11 cellular contexts compared by ENCODE assay signal in the genomic region with DNA sequence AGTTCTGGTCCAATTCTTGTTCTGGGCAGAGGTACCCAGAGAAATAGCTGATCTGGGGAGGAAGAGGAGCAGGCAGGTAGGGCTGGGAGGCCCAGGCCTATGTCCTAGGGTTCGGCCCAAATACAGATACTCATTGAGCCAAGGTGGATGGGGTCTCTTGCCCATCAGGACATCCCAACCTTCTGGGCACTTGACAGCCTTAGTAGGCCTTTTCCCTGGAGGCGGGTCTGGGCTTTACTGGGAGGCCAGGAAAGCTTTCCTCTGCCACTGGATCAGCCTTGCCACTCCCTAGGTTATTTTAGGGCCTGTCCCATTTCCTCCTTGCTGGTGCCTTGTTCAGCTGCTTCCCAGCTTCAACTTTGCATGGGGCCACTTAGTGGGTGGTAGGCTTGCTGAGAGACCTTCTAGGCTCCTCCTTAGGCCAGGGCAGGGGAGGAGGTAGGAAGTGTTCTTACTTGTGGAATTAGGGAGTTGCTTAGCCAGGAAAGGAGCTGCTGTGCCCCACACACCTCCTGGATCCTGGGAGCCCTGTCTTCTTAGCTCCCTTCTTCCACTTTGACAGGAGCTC. TPM values are rescaled to one million over a fixed set of nuclear protein-coding genes. Genes with fewer than 3 reads are reported as not detected.
DNase-seq lines count a peak whose midpoint lies in the region; ATAC-seq and TF ChIP-seq lines count a peak whose summit lies in the region.
"Had no signal": no experiment of that assay in that cellular context is flagged by ENCODE, and none has a peak within 500 bp of the region (broad histone marks: within the 10 kb centered on the region; RNA-seq: fewer than 3 reads in every experiment).

No MANE protein-coding gene starts in this region.

- H3K9me3 Mint-ChIP-seq in activated naive CD4-positive, alpha-beta T cell treated with anti-CD3 and anti-CD28 coated beads, Interleukin-2, amount 50 U/mL, for 24 hours, result no peaks in the 10 kb centered on the region
- H3K9me3 Mint-ChIP-seq in activated T-helper 17 cell treated with anti-CD3 and anti-CD28 coated beads, Interleukin-2, amount 50 U/mL, for 72 hours, result no peaks in the 10 kb centered on the region

- intact Hi-C loops in left lung (cut with DNase I), result loop anchor here in 1 of 2 donors (5.0 kb wide), 1 partner anchor 178 kb away; the partner anchor contains the start of gene DCAF1

- peak overlapping the region; percentile 86 for H3K27ac Mint-ChIP-seq in activated naive CD4-positive, alpha-beta T cell treated with anti-CD3 and anti-CD28 coated beads, Interleukin-2, amount 50 U/mL, for 24 hours
- H3K27ac Mint-ChIP-seq in activated T-helper 17 cell treated with anti-CD3 and anti-CD28 coated beads, Interleukin-2, amount 50 U/mL, for 72 hours, result peak overlapping the region; percentile 53

- H3K27me3 Mint-ChIP-seq in activated naive CD4-positive, alpha-beta T cell treated with anti-CD3 and anti-CD28 coated beads, Interleukin-2, amount 50 U/mL, for 24 hours, result no peaks in the 10 kb centered on the region
- H3K27me3 Mint-ChIP-seq in activated T-helper 17 cell treated with anti-CD3 and anti-CD28 coated beads, Interleukin-2, amount 50 U/mL, for 72 hours, result no peaks in the 10 kb centered on the region

- WGBS in tibial nerve, 2 donors, result 75 to 95% methylated on average over 1 to 2 of the region's 2 CpGs

- TF ChIP-seq CTCF in left lung (IDR thresholded peaks at IDR 0.05) (no peak), tibial nerve (IDR thresholded peaks at IDR 0.05) (no peak)

- peaks cover 7% of the 10 kb centered on the region for H3K36me3 Mint-ChIP-seq in activated naive CD4-positive, alpha-beta T cell treated with anti-CD3 and anti-CD28 coated beads, Interleukin-2, amount 50 U/mL, for 24 hours
- H3K36me3 Mint-ChIP-seq in activated T-helper 17 cell treated with anti-CD3 and anti-CD28 coated beads, Interleukin-2, amount 50 U/mL, for 72 hours (ENCODE audit: low read depth), result peaks cover 38% of the 10 kb centered on the region

- H3K4me1 ChIP-seq in left lung (peaks cover 16 to 48% of the 10 kb centered on the region in 2 donors), tibial nerve (peaks cover 0 to 64% (median 19%) of the 10 kb centered on the region in 4 donors)

- peaks cover 93% of the 10 kb centered on the region for H3K4me1 Mint-ChIP-seq in activated naive CD4-positive, alpha-beta T cell treated with anti-CD3 and anti-CD28 coated beads, Interleukin-2, amount 50 U/mL, for 24 hours
- peaks cover 55% of the 10 kb centered on the region for H3K4me1 Mint-ChIP-seq in activated T-helper 17 cell treated with anti-CD3 and anti-CD28 coated beads, Interleukin-2, amount 50 U/mL, for 72 hours

- peak overlapping the region; percentile 76 for H3K4me3 Mint-ChIP-seq in activated naive CD4-positive, alpha-beta T cell treated with anti-CD3 and anti-CD28 coated beads, Interleukin-2, amount 50 U/mL, for 24 hours
- H3K4me3 Mint-ChIP-seq in activated T-helper 17 cell treated with anti-CD3 and anti-CD28 coated beads, Interleukin-2, amount 50 U/mL, for 72 hours, result peak overlapping the region; percentile 59

- peak overlapping the region in 1 of 2 donors; percentile 67 for H3K27ac ChIP-seq in left lung
- peak overlapping the region in 3 of 4 donors; percentile 4 to 36 (median 17) for H3K27ac ChIP-seq in tibial nerve

- DNase-seq in activated naive CD4-positive, alpha-beta T cell (lab: John Stamatoyannopoulos, UW), result no peak
- DNase-seq in left lung, result no peak
- no peak for DNase-seq in tibial nerve (ENCODE audit: low spot score in 2 of 2)
- no peak for DNase-seq in nucleus accumbens (lab: John Stamatoyannopoulos, UW)
- no peak for DNase-seq in NCI-H774 (lab: John Stamatoyannopoulos, UW)
- DNase-seq: amniotic stem cell; NCI-H1417 treated with DMSO at 0.1 percent for 48 hours; NK-92 treated with Interleukin-12 subunit alpha and Interleukin-12 subunit beta, amount 100 ng/mL, for 24 hours had no signal

- no peaks in the 10 kb centered on the region for H3K9me3 ChIP-seq in left lung
- no peaks in the 10 kb centered on the region for H3K9me3 ChIP-seq in tibial nerve

- no peak for ATAC-seq in activated T-helper 17 cell treated with anti-CD3 and anti-CD28 coated beads, Interleukin-2, amount 50 U/mL, for 72 hours (replicated peaks)
- ATAC-seq in left lung (peak; percentile 33), GM18858 (IDR thresholded peaks at IDR 0.05; ENCODE audit: unreplicated experiment) (no peak)

- TF ChIP-seq EP300 in tibial nerve (IDR thresholded peaks at IDR 0.05), result no peak

- H3K4me3 ChIP-seq in left lung (no peak overlapping the region), tibial nerve (no peak overlapping the region)

- H3K36me3 ChIP-seq in left lung (peaks cover 0 to 49% of the 10 kb centered on the region in 2 donors), tibial nerve (peaks cover 0 to 60% (median 6%) of the 10 kb centered on the region in 3 donors)

- TF ChIP-seq POLR2A in tibial nerve (IDR thresholded peaks at IDR 0.05), result no peak

- no peaks in the 10 kb centered on the region for H3K27me3 ChIP-seq in left lung
- no peaks in the 10 kb centered on the region for H3K27me3 ChIP-seq in tibial nerve

RNA-seq across cellular contexts. Expression of gene TEX264, which starts 9.7 kb away (rescaled TPM):
- total RNA-seq in activated T-helper 17 cell treated with anti-CD3 and anti-CD28 coated beads, Interleukin-2, amount 50 U/mL, for 72 hours, result 10 to 100 TPM; 43.4 to 55.3 TPM
- 10 to 100 TPM; 48.7 to 50.4 TPM for total RNA-seq in left lung
- total RNA-seq in tibial nerve, result 10 to 100 TPM; 68.8 to 80.0 (median 73.2) TPM

RNA-seq across cellular contexts. Expression of gene GRM2, which starts 26.1 kb away (rescaled TPM):
- under 1 TPM; 0.45 to 0.73 TPM for total RNA-seq in activated T-helper 17 cell treated with anti-CD3 and anti-CD28 coated beads, Interleukin-2, amount 50 U/mL, for 72 hours
- total RNA-seq in left lung, result under 1 TPM; 0.21 to 0.61 TPM
- total RNA-seq in tibial nerve, result 1 to 10 TPM in 2 of 4 donors, under 1 TPM in 2; 0.59 to 2.6 (median 0.91) TPM
